Comparison of ENCODE assay signal across 1 cellular context in genomic region chr1:225445644-225446297, GRCh38.
TF ChIP-seq lines count a peak whose summit lies in the region.

No MANE protein-coding gene starts in this region.

TF ChIP-seq in HepG2, 621 proteins besides CTCF, POLR2A, EP300 and RAD21 (continued from another document):
- TF ChIP-seq, protein P1, sequence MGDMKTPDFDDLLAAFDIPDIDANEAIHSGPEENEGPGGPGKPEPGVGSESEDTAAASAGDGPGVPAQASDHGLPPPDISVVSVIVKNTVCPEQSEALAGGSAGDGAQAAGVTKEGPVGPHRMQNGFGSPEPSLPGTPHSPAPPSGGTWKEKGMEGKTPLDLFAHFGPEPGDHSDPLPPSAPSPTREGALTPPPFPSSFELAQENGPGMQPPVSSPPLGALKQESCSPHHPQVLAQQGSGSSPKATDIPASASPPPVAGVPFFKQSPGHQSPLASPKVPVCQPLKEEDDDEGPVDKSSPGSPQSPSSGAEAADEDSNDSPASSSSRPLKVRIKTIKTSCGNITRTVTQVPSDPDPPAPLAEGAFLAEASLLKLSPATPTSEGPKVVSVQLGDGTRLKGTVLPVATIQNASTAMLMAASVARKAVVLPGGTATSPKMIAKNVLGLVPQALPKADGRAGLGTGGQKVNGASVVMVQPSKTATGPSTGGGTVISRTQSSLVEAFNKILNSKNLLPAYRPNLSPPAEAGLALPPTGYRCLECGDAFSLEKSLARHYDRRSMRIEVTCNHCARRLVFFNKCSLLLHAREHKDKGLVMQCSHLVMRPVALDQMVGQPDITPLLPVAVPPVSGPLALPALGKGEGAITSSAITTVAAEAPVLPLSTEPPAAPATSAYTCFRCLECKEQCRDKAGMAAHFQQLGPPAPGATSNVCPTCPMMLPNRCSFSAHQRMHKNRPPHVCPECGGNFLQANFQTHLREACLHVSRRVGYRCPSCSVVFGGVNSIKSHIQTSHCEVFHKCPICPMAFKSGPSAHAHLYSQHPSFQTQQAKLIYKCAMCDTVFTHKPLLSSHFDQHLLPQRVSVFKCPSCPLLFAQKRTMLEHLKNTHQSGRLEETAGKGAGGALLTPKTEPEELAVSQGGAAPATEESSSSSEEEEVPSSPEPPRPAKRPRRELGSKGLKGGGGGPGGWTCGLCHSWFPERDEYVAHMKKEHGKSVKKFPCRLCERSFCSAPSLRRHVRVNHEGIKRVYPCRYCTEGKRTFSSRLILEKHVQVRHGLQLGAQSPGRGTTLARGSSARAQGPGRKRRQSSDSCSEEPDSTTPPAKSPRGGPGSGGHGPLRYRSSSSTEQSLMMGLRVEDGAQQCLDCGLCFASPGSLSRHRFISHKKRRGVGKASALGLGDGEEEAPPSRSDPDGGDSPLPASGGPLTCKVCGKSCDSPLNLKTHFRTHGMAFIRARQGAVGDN (CRISPR knock-in tag; IDR thresholded peaks at IDR 0.05), result no peak
- no peak for TF ChIP-seq CC2D1A (CRISPR knock-in tag; IDR thresholded peaks at IDR 0.05)
- no peak for TF ChIP-seq HNF4A (CRISPR knock-in tag; IDR thresholded peaks at IDR 0.05)
TF ChIP-seq in HepG2: peak in this region for 2.
